ENCODE assay signal across 28 cellular contexts in the genomic region with DNA sequence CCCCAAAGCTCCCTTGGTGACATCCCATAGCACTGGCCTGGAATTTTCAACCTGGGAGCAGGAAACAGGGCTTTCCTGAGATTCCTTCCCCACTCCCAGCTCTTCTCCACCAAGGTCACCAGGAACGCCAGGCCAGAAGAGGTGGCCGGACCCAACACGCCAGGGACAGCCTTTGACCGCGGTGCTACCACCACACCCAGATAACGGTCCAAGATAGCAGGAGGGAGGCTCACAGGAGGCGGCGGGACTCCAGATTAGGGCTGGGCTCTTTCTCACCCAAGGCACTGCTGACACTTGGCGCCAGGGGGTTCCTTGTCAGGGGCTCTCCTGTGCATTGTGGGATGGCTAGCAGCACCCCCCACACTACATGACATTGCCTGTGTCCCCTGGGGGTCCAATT. TPM values are rescaled to one million over a fixed set of nuclear protein-coding genes. Genes with fewer than 3 reads are reported as not detected.
DNase-seq lines count a peak whose midpoint lies in the region; ATAC-seq, FAIRE-seq and TF ChIP-seq lines count a peak whose summit lies in the region.
"Had no signal": no experiment of that assay in that cellular context is flagged by ENCODE, and none has a peak within 500 bp of the region (broad histone marks: within the 10 kb centered on the region; RNA-seq: fewer than 3 reads in every experiment).

No MANE protein-coding gene starts in this region.

- ATAC-seq in T-helper 17 cell = no peak
- peak; percentile 89 for ATAC-seq in K562
- peak; percentile 54 for ATAC-seq in mucosa of descending colon
- no peak for ATAC-seq in HG03342 (IDR thresholded peaks at IDR 0.05; ENCODE audit: unreplicated experiment)
- no peak for ATAC-seq in HG02588 (IDR thresholded peaks at IDR 0.05; ENCODE audit: unreplicated experiment)
- ATAC-seq: A549, GM12878, PC-3, Right ventricle myocardium inferior had no signal

- H3K9me3 ChIP-seq in HEK293 (ENCODE audit: control insufficient read depth, insufficient read depth, low read depth, low read length) = no peaks in the 10 kb centered on the region
- H3K9me3 ChIP-seq in T-helper 17 cell (ENCODE audit: control insufficient read depth, low read length, poor library complexity, severe bottlenecking) = no peaks in the 10 kb centered on the region
- no peaks in the 10 kb centered on the region for H3K9me3 ChIP-seq in K562 (replicated peaks; ENCODE audit: control insufficient read depth, insufficient read depth, low read depth, low read length)
- no peaks in the 10 kb centered on the region for H3K9me3 ChIP-seq in mucosa of descending colon
- H3K9me3 ChIP-seq: A549, Caco-2, SJSA1 had no signal

- no peaks in the 10 kb centered on the region for H3K36me3 ChIP-seq in HEK293 (ENCODE audit: control insufficient read depth in 2 of 2, insufficient read depth in 1 of 2, low read length in 2 of 2)
- peaks cover 12% of the 10 kb centered on the region; the same call in 1 of the 3 replicates for H3K36me3 ChIP-seq in K562 (ENCODE audit: control insufficient read depth, insufficient read depth, low read length)
- no peaks in the 10 kb centered on the region for H3K36me3 ChIP-seq in mucosa of descending colon (ENCODE audit: low read depth)
- H3K36me3 ChIP-seq: SJSA1 had no signal

- H3K4me3 ChIP-seq in HEK293 (ENCODE audit: low read depth, low read length) = no peak overlapping the region
- no peak overlapping the region for H3K4me3 ChIP-seq in K562
- H3K4me3 ChIP-seq in mucosa of descending colon = no peak overlapping the region
- H3K4me3 ChIP-seq: A549, GM12878, GM23248, SJSA1 had no signal

- TF ChIP-seq POLR2A in K562 (conservative IDR thresholded peaks at IDR 0.05) = no peak

- no peaks in the 10 kb centered on the region for H3K4me1 ChIP-seq in HEK293 (ENCODE audit: control insufficient read depth, insufficient read depth, low read length)
- peaks cover 46 to 76% of the 10 kb centered on the region in 2 experiments for H3K4me1 ChIP-seq in K562 (replicated peaks in 1 of 2; ENCODE audit: control insufficient read depth in 2 of 2, insufficient read depth in 2 of 2, low read length in 2 of 2)
- peaks cover 23% of the 10 kb centered on the region for H3K4me1 ChIP-seq in mucosa of descending colon (ENCODE audit: low read depth)
- H3K4me1 ChIP-seq: A549, Caco-2, SJSA1 had no signal

- FAIRE-seq in K562 (lab: Jason Lieb, UNC) = peak; percentile 71
- FAIRE-seq: A549, GM12878 had no signal

- H4K20me1 ChIP-seq in K562 (replicated peaks; ENCODE audit: control insufficient read depth, insufficient read depth, low read length) = no peaks in the 10 kb centered on the region

- peak; percentile 97 for TF ChIP-seq EP300 in K562 (IDR thresholded peaks at IDR 0.05; ENCODE audit: low read length)

- H2AFZ ChIP-seq in K562 (ENCODE audit: low read depth, low read length) = 0 out of 2 replicates have a peak overlapping the region, but pooled peaks have one; percentile 5
- H2AFZ ChIP-seq: GM23248 had no signal

- DNase-seq in T-helper 17 cell = no peak
- peak; percentile 77 to 85 (median 80) for DNase-seq in K562 (ENCODE audit: extremely low read depth in 1 of 4, low spot score in 3 of 4)
- DNase-seq in mucosa of descending colon = peak in 1 of 3 donors; percentile 56
- no peak for DNase-seq in NCI-H1436 treated with DMSO at 0.1 percent for 48 hours (lab: John Stamatoyannopoulos, UW)
- DNase-seq in NCI-H2171 (lab: John Stamatoyannopoulos, UW) = no peak
- DNase-seq: C1 segment of cervical spinal cord; Caco-2; CD4-positive, alpha-beta memory T cell; GDM1; H9; NCI-H1048; NCI-H1417; NCI-H1694 treated with DMSO at 0.1 percent for 48 hours; NCI-H2081; NCI-H226; NCI-H510A; NCI-H69; PC-3 had no signal

- H3K9ac ChIP-seq in K562 (ENCODE audit: insufficient read depth in 1 of 2, low read depth in 2 of 2, low read length in 2 of 2) = peak overlapping the region; percentile 32 to 92
- H3K9ac ChIP-seq: GM23248 had no signal

- no peaks in the 10 kb centered on the region for H3K36me3 Mint-ChIP-seq in T-helper 17 cell (ENCODE audit: low read depth)
- H3K36me3 Mint-ChIP-seq: IgD-negative memory B cell had no signal

- in situ Hi-C loops in K562 (cut with MboI) = no loop called here

- H3K27ac ChIP-seq in HEK293 (ENCODE audit: extremely low read depth, low read depth, low read length) = no peak overlapping the region
- H3K27ac ChIP-seq in K562 (ENCODE audit: extremely low read depth, low read depth, low read length) = peak overlapping the region; percentile 79
- H3K27ac ChIP-seq: A549, GM23248, SJSA1 had no signal

- H3K4me1 Mint-ChIP-seq in T-helper 17 cell = peaks cover 50% of the 10 kb centered on the region

- H3K9me1 ChIP-seq in K562 (ENCODE audit: control insufficient read depth, insufficient read depth, low read length) = peaks cover 6% of the 10 kb centered on the region

- peak overlapping the region; percentile 60 for H3K27ac Mint-ChIP-seq in T-helper 17 cell
- H3K27ac Mint-ChIP-seq: H9, HFFc6, IgD-negative memory B cell had no signal

- no peaks in the 10 kb centered on the region for H3K27me3 Mint-ChIP-seq in T-helper 17 cell
- H3K27me3 Mint-ChIP-seq: CD4-positive, alpha-beta memory T cell had no signal

- no peaks in the 10 kb centered on the region for H3K27me3 ChIP-seq in K562 (ENCODE audit: control insufficient read depth in 2 of 2, insufficient read depth in 2 of 2, low read length in 2 of 2)

- BruUV-seq in K562 (replicated peaks; lab: Mats Ljungman, UMichigan) = no TSS peak

- CTCF ChIA-PET in HEK293 (lab: Yijun Ruan, JAX) (interaction anchor here (0.5 to 1.0 kb wide), 2 partner anchors 46 to 1243 kb away, joined by 3 to 4 read pairs; no protein-coding TSS in a partner anchor), K562 (lab: Yijun Ruan, JAX; ENCODE audit: low intra/inter-chr PET ratio) (no interaction called here)

- 1% methylated on average over 9 of the region's 9 CpGs for WGBS in K562 (ENCODE audit: insufficient coverage, low coverage, missing lambda C conversion rate)

- H3K79me2 ChIP-seq in K562 (ENCODE audit: control insufficient read depth, insufficient read depth, low read length) = peaks cover 76% of the 10 kb centered on the region

- peak; percentile 16 to 30; a peak in 3 of 4 replicates for TF ChIP-seq RAD21 in K562 (CRISPR knock-in tag; conservative IDR thresholded peaks at IDR 0.05 in 1 of 2, IDR thresholded peaks at IDR 0.05 in 1 of 2)

- intact Hi-C loops in K562 (cut with micrococcal nuclease) (no loop called here), mucosa of descending colon (cut with DNase I, micrococcal nuclease) (no loop called here)

- H3K4me3 Mint-ChIP-seq in T-helper 17 cell = no peak overlapping the region
- H3K4me3 Mint-ChIP-seq: CD4-positive, alpha-beta memory T cell; HFFc6; IgD-negative memory B cell had no signal

- POLR2A ChIA-PET in HEK293 (lab: Yijun Ruan, JAX) (no interaction called here), K562 (lab: Yijun Ruan, JAX) (interaction anchor here (0.5 to 1.2 kb wide), 7 partner anchors 8 to 59 kb away, joined by 3 to 5 read pairs (median 4); no protein-coding TSS in a partner anchor)

- peak overlapping the region; percentile 72 for H3K4me2 ChIP-seq in K562 (ENCODE audit: insufficient read depth, low read length)
- H3K4me2 ChIP-seq: A549 had no signal

- no peak for TF ChIP-seq CTCF in HEK293 (tag by site-specific recombination; IDR thresholded peaks at IDR 0.05)
- peak in 2 of 3 experiments; percentile 11 to 21; a peak in 1 of 6 replicates for TF ChIP-seq CTCF in K562 (IDR thresholded peaks at IDR 0.05 in 2 of 3, conservative IDR thresholded peaks at IDR 0.05 in 1 of 3; ENCODE audit: insufficient read depth in 2 of 3, low read depth in 1 of 3, low read length in 3 of 3)
- no peak for TF ChIP-seq CTCF in mucosa of descending colon (IDR thresholded peaks at IDR 0.05)

RNA-seq across cellular contexts. Expression of gene ZFYVE28, which starts 22.9 kb away (rescaled TPM):
- total RNA-seq in T-helper 17 cell (10 to 100 TPM; 49.4 to 63.6 TPM), K562 (2014; rRNA removed) (11.9 and 15.6 TPM in 2 replicates), K562 (2014; rRNA removed; fragmentation: Illumina TruSeq; extraction: Trizol) (5.0 and 6.1 TPM in 2 replicates), K562 (2015; rRNA removed; fragmentation: Illumina TruSeq; extraction: Trizol) (10.7 and 11.0 TPM in 2 replicates), K562 (2021) (24.8 and 25.1 TPM in 2 replicates), mucosa of descending colon (10 to 100 TPM; 32.4 to 56.4 (median 42.9) TPM)
- total RNA-seq in K562 (2011; cell fraction: chromatin; rRNA removed; ENCODE audit: low replicate concordance) = 99.5 and 128 TPM in 2 replicates
- total RNA-seq in K562 (2011; cell fraction: nucleolus; rRNA removed) = 69.4 and 77.0 TPM in 2 replicates
- total RNA-seq in K562 (2011; cell fraction: nucleoplasm; rRNA removed) = 69.0 and 126 TPM in 2 replicates
- polyA plus RNA-seq in K562 (2011; rRNA removed) (8.2 and 13.7 TPM in 2 replicates), K562 (2014; fragmentation: Illumina TruSeq; extraction: Trizol) (8.9 and 10.3 TPM in 2 replicates), K562 (2014; fragmentation: Nextera tagmentation; extraction: Ambion mirVana) (1 to 10 TPM; 1.3 to 2.1 TPM), K562 (2014; rRNA removed) (16.2 and 20.0 TPM in 2 replicates)
- polyA plus RNA-seq in K562 (2011; cell fraction: cytosol; rRNA removed) = 10.1 and 10.3 TPM in 2 replicates
- 85.0 and 102 TPM in 2 replicates for polyA plus RNA-seq in K562 (2011; cell fraction: nucleus; rRNA removed)
- 15.0 and 16.5 TPM in 2 replicates for polyA plus RNA-seq in K562 (2012)
- 10.9 and 12.1 TPM in 2 replicates for polyA minus RNA-seq in K562 (2011; rRNA and poly(A)+ RNA removed)
- polyA minus RNA-seq in K562 (2011; cell fraction: cytosol; rRNA and poly(A)+ RNA removed) = 7.9 and 11.7 TPM in 2 replicates
- 20.1 and 25.1 TPM in 2 replicates for polyA minus RNA-seq in K562 (2011; cell fraction: nucleus; rRNA and poly(A)+ RNA removed)

RNA-seq across cellular contexts. Expression of gene CFAP99, which starts 23.2 kb away (rescaled TPM):
- total RNA-seq in T-helper 17 cell = under 1 TPM; 0.32 to 0.63 TPM
- total RNA-seq in K562 (2011; cell fraction: chromatin; rRNA removed; ENCODE audit: low replicate concordance) = 0.37 TPM in 1 of 2 replicates, not detected in the other
- 0.17 TPM in 1 of 2 replicates, not detected in the other for total RNA-seq in K562 (2011; cell fraction: nucleolus; rRNA removed)
- 0.66 TPM in 1 of 2 replicates, not detected in the other for total RNA-seq in K562 (2011; cell fraction: nucleoplasm; rRNA removed)
- total RNA-seq in K562 (2014; rRNA removed) = 0.12 TPM in 1 of 2 replicates, not detected in the other
- total RNA-seq in K562 (2014; rRNA removed; fragmentation: Illumina TruSeq; extraction: Trizol) = not detected in 2 replicates
- not detected in 2 replicates for total RNA-seq in K562 (2015; rRNA removed; fragmentation: Illumina TruSeq; extraction: Trizol)
- 0.18 and 0.22 TPM in 2 replicates for total RNA-seq in K562 (2021)
- 0.07 and 0.12 TPM in 2 replicates for polyA plus RNA-seq in K562 (2011; rRNA removed)
- 0.07 and 0.12 TPM in 2 replicates for polyA plus RNA-seq in K562 (2011; cell fraction: cytosol; rRNA removed)
- polyA plus RNA-seq in K562 (2011; cell fraction: nucleus; rRNA removed) = 0.11 and 0.24 TPM in 2 replicates
- polyA plus RNA-seq in K562 (2012) = 0.23 and 0.32 TPM in 2 replicates
- 0.09 and 0.17 TPM in 2 replicates for polyA plus RNA-seq in K562 (2014; fragmentation: Illumina TruSeq; extraction: Trizol)
- not detected for polyA plus RNA-seq in K562 (2014; fragmentation: Nextera tagmentation; extraction: Ambion mirVana)
- polyA plus RNA-seq in K562 (2014; rRNA removed) = not detected in 2 replicates
- not detected in 2 replicates for polyA minus RNA-seq in K562 (2011; rRNA and poly(A)+ RNA removed)
- not detected in 2 replicates for polyA minus RNA-seq in K562 (2011; cell fraction: cytosol; rRNA and poly(A)+ RNA removed)
- polyA minus RNA-seq in K562 (2011; cell fraction: nucleus; rRNA and poly(A)+ RNA removed) = not detected in 2 replicates
- 1 to 10 TPM; 1.2 to 1.3 (median 1.2) TPM for total RNA-seq in mucosa of descending colon
- total RNA-seq: Caco-2, GM12878, GM23248, HFFc6, PC-3, Right ventricle myocardium inferior, SJSA1 had no signal
- polyA plus RNA-seq: CD4-positive, alpha-beta memory T cell; GM12878; GM23248; IgD-negative memory B cell had no signal

Comparison
In these comparisons a context has a peak if more than half of its experiments do, and no peak if none do; other contexts are left out.
1. CTCF ChIP-seq: peak in K562 (2 of 3); none in HEK293 (single experiment) and mucosa of descending colon (single experiment).
2. ATAC-seq: peak in K562 (single experiment) and mucosa of descending colon (single experiment); none in T-helper 17 cell (single experiment), HG03342 (single experiment) and HG02588 (single experiment).
3. DNase-seq: peak in K562 (4 of 4); none in T-helper 17 cell (0 of 3), NCI-H1436 treated with DMSO at 0.1 percent for 48 hours (single experiment) and NCI-H2171 (single experiment).
4. Of the 44 proteins assayed by ChIP-seq in both K562 and HEK293: peak only in K562: CTCF, KLF1, KLF16, PRDM10, ZBTB11, ZBTB7A and 1 more; only in HEK293: none; in both: none; in neither: 35; mixed calls (peak in some experiments, not most) for 2.